ENCODE assay signal across 13 cellular contexts in the genomic region with DNA sequence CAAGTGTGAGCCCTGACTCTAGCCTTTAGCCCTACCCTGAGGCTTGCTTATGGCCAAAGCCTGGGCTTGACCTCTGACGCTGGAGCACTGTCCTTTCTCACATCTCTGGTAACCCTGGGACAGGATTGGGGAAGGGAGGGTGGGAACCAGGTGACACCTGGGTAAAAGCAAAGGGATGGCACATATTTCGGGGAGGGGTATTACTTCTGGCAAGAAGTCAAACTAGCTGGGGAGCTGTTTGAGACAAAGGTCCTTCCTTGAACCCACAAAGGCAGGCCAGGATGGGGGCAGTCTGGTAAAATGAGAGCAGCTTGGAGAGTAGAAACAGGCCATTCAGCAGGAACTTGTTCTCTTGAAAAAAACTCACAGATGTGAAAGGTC. TPM values are rescaled to one million over a fixed set of nuclear protein-coding genes. Genes with fewer than 3 reads are reported as not detected.
DNase-seq lines count a peak whose midpoint lies in the region; ATAC-seq lines count a peak whose summit lies in the region.
"Had no signal": no experiment of that assay in that cellular context is flagged by ENCODE, and none has a peak within 500 bp of the region (broad histone marks: within the 10 kb centered on the region; RNA-seq: fewer than 3 reads in every experiment).

No MANE protein-coding gene starts in this region.

- no peaks in the 10 kb centered on the region for H3K27me3 ChIP-seq in mucosa of stomach (ENCODE audit: control insufficient read depth, insufficient read depth, low read length)

- H3K36me3 Mint-ChIP-seq in activated CD4-positive, alpha-beta T cell treated with anti-CD3 and anti-CD28 coated beads, Interleukin-2, amount 10 ng/mL, durations not matched to agents 24 days and 14 days (ENCODE audit: low read depth) = peaks cover 18% of the 10 kb centered on the region
- H3K36me3 Mint-ChIP-seq in activated naive CD8-positive, alpha-beta T cell = peaks cover 3% of the 10 kb centered on the region
- peaks cover 50 to 53% of the 10 kb centered on the region in 2 donors for H3K36me3 Mint-ChIP-seq in stimulated activated naive B cell treated with anti-CD40 and anti-IgM and Interleukin-4, amounts not matched to agents 10 μg/mL and 1 μg/mL and 100 μg/mL, for 72 hours

- intact Hi-C loops in activated CD4-positive, alpha-beta T cell treated with anti-CD3 and anti-CD28 coated beads, Interleukin-2, amount 10 ng/mL, durations not matched to agents 24 days and 14 days (cut with micrococcal nuclease) = no loop called here

- H3K36me3 ChIP-seq in mucosa of stomach (ENCODE audit: control insufficient read depth, insufficient read depth, low read length) = peaks cover 3% of the 10 kb centered on the region

- no peak overlapping the region for H3K4me3 ChIP-seq in mucosa of stomach (ENCODE audit: low read length)

- no peaks in the 10 kb centered on the region for H3K9me3 Mint-ChIP-seq in activated CD4-positive, alpha-beta T cell treated with anti-CD3 and anti-CD28 coated beads, Interleukin-2, amount 10 ng/mL, durations not matched to agents 24 days and 14 days
- no peaks in the 10 kb centered on the region for H3K9me3 Mint-ChIP-seq in activated naive CD8-positive, alpha-beta T cell (ENCODE audit: low read depth)
- no peaks in the 10 kb centered on the region for H3K9me3 Mint-ChIP-seq in stimulated activated naive B cell treated with anti-CD40 and anti-IgM and Interleukin-4, amounts not matched to agents 10 μg/mL and 1 μg/mL and 100 μg/mL, for 72 hours
- H3K9me3 Mint-ChIP-seq: stimulated activated naive CD8-positive, alpha-beta T cell treated with anti-CD3 and anti-CD28 coated beads, Interleukin-15, Interleukin-2, amounts not matched to agents 100 ng/mL and 50 ng/mL, for 24 hours had no signal

- H3K27ac Mint-ChIP-seq in activated CD4-positive, alpha-beta T cell treated with anti-CD3 and anti-CD28 coated beads, Interleukin-2, amount 10 ng/mL, durations not matched to agents 24 days and 14 days = peak overlapping the region; percentile 34
- H3K27ac Mint-ChIP-seq in activated naive CD8-positive, alpha-beta T cell = peak overlapping the region; percentile 22
- H3K27ac Mint-ChIP-seq in stimulated activated naive B cell treated with anti-CD40 and anti-IgM and Interleukin-4, amounts not matched to agents 10 μg/mL and 1 μg/mL and 100 μg/mL, for 72 hours = peak overlapping the region; percentile 95

- peak overlapping the region; percentile 94 for H3K4me3 Mint-ChIP-seq in activated CD4-positive, alpha-beta T cell treated with anti-CD3 and anti-CD28 coated beads, Interleukin-2, amount 10 ng/mL, durations not matched to agents 24 days and 14 days
- no peak overlapping the region for H3K4me3 Mint-ChIP-seq in activated naive CD8-positive, alpha-beta T cell
- peak overlapping the region; percentile 89 to 93 for H3K4me3 Mint-ChIP-seq in stimulated activated naive B cell treated with anti-CD40 and anti-IgM and Interleukin-4, amounts not matched to agents 10 μg/mL and 1 μg/mL and 100 μg/mL, for 72 hours

- no peaks in the 10 kb centered on the region for H3K9me3 ChIP-seq in mucosa of stomach (ENCODE audit: control insufficient read depth, low read length)

- no peak for DNase-seq in activated CD4-positive, alpha-beta T cell treated with anti-CD3 and anti-CD28 coated beads, Interleukin-2, amount 10 ng/mL, durations not matched to agents 24 days and 14 days
- DNase-seq in activated CD4-positive, alpha-beta T cell treated with anti-CD3 and anti-CD28 coated beads for 4 hours = no peak
- DNase-seq in stimulated activated naive B cell treated with anti-CD40 and anti-IgM and Interleukin-4, amounts not matched to agents 10 μg/mL and 1 μg/mL and 100 μg/mL, for 72 hours = no peak
- DNase-seq in NOMO-1 (lab: John Stamatoyannopoulos, UW; ENCODE audit: unreplicated experiment in 2 of 2) (no peak), RPMI8226 (no peak)
- DNase-seq: aorta, NCI-H1417 treated with DMSO at 0.1 percent for 48 hours, NCI-H748 treated with DMSO at 0.1 percent for 48 hours had no signal

- H3K27me3 Mint-ChIP-seq in activated CD4-positive, alpha-beta T cell treated with anti-CD3 and anti-CD28 coated beads, Interleukin-2, amount 10 ng/mL, durations not matched to agents 24 days and 14 days = no peaks in the 10 kb centered on the region
- no peaks in the 10 kb centered on the region for H3K27me3 Mint-ChIP-seq in activated naive CD8-positive, alpha-beta T cell
- no peaks in the 10 kb centered on the region for H3K27me3 Mint-ChIP-seq in stimulated activated naive B cell treated with anti-CD40 and anti-IgM and Interleukin-4, amounts not matched to agents 10 μg/mL and 1 μg/mL and 100 μg/mL, for 72 hours
- H3K27me3 Mint-ChIP-seq: stimulated activated naive CD8-positive, alpha-beta T cell treated with anti-CD3 and anti-CD28 coated beads, Interleukin-15, Interleukin-2, amounts not matched to agents 100 ng/mL and 50 ng/mL, for 24 hours had no signal

- peaks cover 44% of the 10 kb centered on the region for H3K4me1 ChIP-seq in mucosa of stomach (ENCODE audit: control insufficient read depth, insufficient read depth, low read length)

- peak overlapping the region; percentile 9 for H3K9ac ChIP-seq in mucosa of stomach (ENCODE audit: low read length)

- H3K4me1 Mint-ChIP-seq in activated CD4-positive, alpha-beta T cell treated with anti-CD3 and anti-CD28 coated beads, Interleukin-2, amount 10 ng/mL, durations not matched to agents 24 days and 14 days = peaks cover 59% of the 10 kb centered on the region
- H3K4me1 Mint-ChIP-seq in activated naive CD8-positive, alpha-beta T cell (ENCODE audit: low read depth) = peaks cover 57% of the 10 kb centered on the region
- H3K4me1 Mint-ChIP-seq in stimulated activated naive B cell treated with anti-CD40 and anti-IgM and Interleukin-4, amounts not matched to agents 10 μg/mL and 1 μg/mL and 100 μg/mL, for 72 hours = peaks cover 67 to 92% of the 10 kb centered on the region in 2 donors

- no peak for ATAC-seq in stimulated activated naive B cell treated with anti-CD40 and anti-IgM and Interleukin-4, amounts not matched to agents 10 μg/mL and 1 μg/mL and 100 μg/mL, for 72 hours (replicated peaks)
- ATAC-seq in GM21825 (IDR thresholded peaks at IDR 0.05; ENCODE audit: unreplicated experiment) = no peak
- ATAC-seq: HCT116 had no signal

RNA-seq across cellular contexts. Expression of a gene that starts 2.0 kb away (rescaled TPM):
- total RNA-seq in activated CD4-positive, alpha-beta T cell treated with anti-CD3 and anti-CD28 coated beads, Interleukin-2, amount 10 ng/mL, durations not matched to agents 24 days and 14 days = 15.0 and 17.8 TPM in 2 replicates

RNA-seq across cellular contexts. Expression of a gene that starts 10.5 kb away (rescaled TPM):
- total RNA-seq in activated CD4-positive, alpha-beta T cell treated with anti-CD3 and anti-CD28 coated beads, Interleukin-2, amount 10 ng/mL, durations not matched to agents 24 days and 14 days = 41.8 and 42.5 TPM in 2 replicates

RNA-seq across cellular contexts. Expression of a gene that starts 53.6 kb away (rescaled TPM):
- 41.6 and 43.1 TPM in 2 replicates for total RNA-seq in activated CD4-positive, alpha-beta T cell treated with anti-CD3 and anti-CD28 coated beads, Interleukin-2, amount 10 ng/mL, durations not matched to agents 24 days and 14 days

RNA-seq across cellular contexts. Expression of a gene that starts 57.1 kb away (rescaled TPM):
- not detected in 2 replicates for total RNA-seq in activated CD4-positive, alpha-beta T cell treated with anti-CD3 and anti-CD28 coated beads, Interleukin-2, amount 10 ng/mL, durations not matched to agents 24 days and 14 days
- total RNA-seq: aorta had no signal

Comparison
In these comparisons a context has a peak if more than half of its experiments do, and no peak if none do; other contexts are left out.
1. H3K27ac Mint-ChIP-seq: peak in every context shown above with its lines; median percentile 95 in stimulated activated naive B cell treated with anti-CD40 and anti-IgM and Interleukin-4, amounts not matched to agents 10 μg/mL and 1 μg/mL and 100 μg/mL, for 72 hours; 34 in activated CD4-positive, alpha-beta T cell treated with anti-CD3 and anti-CD28 coated beads, Interleukin-2, amount 10 ng/mL, durations not matched to agents 24 days and 14 days; 22 in activated naive CD8-positive, alpha-beta T cell.